1 cellular context compared by ENCODE assay signal in genomic region chr3:130906374-130906995, GRCh38.
TF ChIP-seq lines count a peak whose summit lies in the region.

No MANE protein-coding gene starts in this region.

TF ChIP-seq in GM23338, 12 proteins besides CTCF, POLR2A, EP300 and RAD21 (continued from another document):
- TF ChIP-seq ZNF462 (CRISPR knock-in tag; IDR thresholded peaks at IDR 0.05) (no peak), CREB1 (CRISPR knock-in tag; IDR thresholded peaks at IDR 0.05; ENCODE audit: low read depth) (no peak), ETS1 (IDR thresholded peaks at IDR 0.05) (no peak), ZNF331 (CRISPR knock-in tag; IDR thresholded peaks at IDR 0.05; ENCODE audit: low read depth) (no peak)
